In the genomic region with DNA sequence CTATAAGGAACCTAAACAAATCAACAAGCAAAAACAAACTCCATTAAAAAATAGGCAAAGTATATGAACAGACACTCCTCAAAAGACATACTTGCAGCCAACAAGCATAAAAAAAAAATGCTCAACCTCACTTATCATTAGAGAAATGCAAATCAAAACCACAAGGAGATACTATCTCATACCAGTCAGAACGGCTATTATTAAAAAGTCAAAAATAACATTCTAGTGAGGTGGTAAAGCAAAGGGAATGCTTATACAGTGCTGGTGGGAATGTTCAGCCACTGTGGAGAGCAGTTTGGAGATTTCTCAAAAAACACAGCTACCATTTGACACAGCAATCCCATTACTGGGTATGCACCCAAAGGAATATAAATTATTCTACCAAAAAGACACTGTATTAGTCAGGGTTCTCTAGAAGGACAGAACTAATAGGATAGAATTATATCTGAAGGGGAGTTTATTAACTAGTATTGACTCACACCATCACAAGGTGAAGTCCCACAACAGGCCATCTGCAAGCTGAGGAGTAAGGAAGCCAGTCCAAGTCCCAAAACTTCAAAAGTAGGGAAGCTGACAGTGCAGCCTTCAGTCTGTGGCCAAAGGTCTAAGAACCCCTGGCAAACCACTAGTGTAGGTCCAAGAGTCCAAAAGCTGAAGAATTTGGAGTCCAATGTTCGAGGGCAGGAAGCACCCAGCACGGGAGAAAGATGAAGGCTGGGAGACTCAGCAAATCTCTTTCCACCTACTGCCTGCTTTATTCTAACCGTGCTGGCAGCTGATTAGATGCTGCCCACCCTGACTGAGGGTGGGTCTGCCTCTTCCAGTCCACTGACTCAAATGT, we compare ENCODE assay signal across 12 cellular contexts.
DNase-seq lines count a peak whose midpoint lies in the region; ATAC-seq, FAIRE-seq and TF ChIP-seq lines count a peak whose summit lies in the region.
"Had no signal": no experiment of that assay in that cellular context is flagged by ENCODE, and none has a peak within 500 bp of the region (broad histone marks: within the 10 kb centered on the region; RNA-seq: fewer than 3 reads in every experiment).

No MANE protein-coding gene starts in this region.

- POLR2A ChIA-PET in IMR-90 (lab: Charles Lee; ENCODE audit: unreplicated experiment): no interaction called here

- no peak overlapping the region for H2AK5ac ChIP-seq in IMR-90 (ENCODE audit: low read depth, low read length)

- H3K23ac ChIP-seq in IMR-90 (ENCODE audit: low read depth, low read length): no peak overlapping the region; the same call in 1 of the 2 replicates

- dilution Hi-C loops in IMR-90 (cut with HindIII; ENCODE audit: low sequenced_read_pairs, unreplicated experiment): no loop called here

- no peak overlapping the region for H4K8ac ChIP-seq in IMR-90 (ENCODE audit: low read depth in 2 of 2, low read length in 2 of 2)

- ATAC-seq in GM21423 (IDR thresholded peaks at IDR 0.05; ENCODE audit: unreplicated experiment) (peak; percentile 64), IMR-90 (ENCODE audit: low read depth) (peak; percentile 90), foreskin keratinocyte (peak; percentile 32)

- no peaks in the 10 kb centered on the region for H3K9me1 ChIP-seq in IMR-90 (ENCODE audit: insufficient read depth, low read length)

- peaks cover 4% of the 10 kb centered on the region for H3K27me3 Mint-ChIP-seq in activated naive CD4-positive, alpha-beta T cell treated with anti-CD3 and anti-CD28 coated beads, Interleukin-2, amount 10 ng/mL, durations not matched to agents 7 days and 5 days

- H3K18ac ChIP-seq in IMR-90 (ENCODE audit: low read depth, low read length): no peak overlapping the region

- no peaks in the 10 kb centered on the region for H3K27me3 ChIP-seq in IMR-90 (ENCODE audit: control insufficient read depth, insufficient read depth, low read length)
- no peaks in the 10 kb centered on the region for H3K27me3 ChIP-seq in foreskin keratinocyte
- no peaks in the 10 kb centered on the region for H3K27me3 ChIP-seq in testis
- H3K27me3 ChIP-seq: MG63 had no signal

- TF ChIP-seq CTCF in IMR-90 (conservative IDR thresholded peaks at IDR 0.05; ENCODE audit: low read depth, low read length) (no peak), foreskin keratinocyte (conservative IDR thresholded peaks at IDR 0.05) (no peak), testis (IDR thresholded peaks at IDR 0.05) (no peak)

- no peak overlapping the region for H3K27ac ChIP-seq in IMR-90 (ENCODE audit: insufficient read depth, low read length)
- no peak overlapping the region for H3K27ac ChIP-seq in foreskin keratinocyte
- no peak overlapping the region for H3K27ac ChIP-seq in testis
- H3K27ac ChIP-seq: VCaP had no signal

- H3K9ac ChIP-seq in IMR-90 (ENCODE audit: low read depth, low read length): no peak overlapping the region

- H3K4me1 Mint-ChIP-seq in activated naive CD4-positive, alpha-beta T cell treated with anti-CD3 and anti-CD28 coated beads, Interleukin-2, amount 10 ng/mL, durations not matched to agents 7 days and 5 days: peaks cover 3% of the 10 kb centered on the region

- in situ Hi-C loops in IMR-90 (cut with MboI; ENCODE audit: low sequenced_read_pairs): no loop called here

- FAIRE-seq in RCC 7860 (lab: Jason Lieb, UNC): no peak

- no peaks in the 10 kb centered on the region for H3K79me1 ChIP-seq in IMR-90 (ENCODE audit: low read depth in 1 of 2, low read length in 2 of 2)

- no peak overlapping the region for H3K27ac Mint-ChIP-seq in activated naive CD4-positive, alpha-beta T cell treated with anti-CD3 and anti-CD28 coated beads, Interleukin-2, amount 10 ng/mL, durations not matched to agents 7 days and 5 days

- H3K4me3 ChIP-seq in IMR-90 (ENCODE audit: insufficient read depth, low read depth, low read length): no peak overlapping the region
- H3K4me3 ChIP-seq in testis: no peak overlapping the region
- H3K4me3 ChIP-seq: MG63 had no signal

- H2BK20ac ChIP-seq in IMR-90 (ENCODE audit: low read depth, low read length): no peak overlapping the region; the same call in 1 of the 2 replicates

- H4K20me1 ChIP-seq in IMR-90 (ENCODE audit: insufficient read depth, low read length): no peaks in the 10 kb centered on the region

- no peaks in the 10 kb centered on the region for H3K9me3 Mint-ChIP-seq in activated naive CD4-positive, alpha-beta T cell treated with anti-CD3 and anti-CD28 coated beads, Interleukin-2, amount 10 ng/mL, durations not matched to agents 7 days and 5 days

- H3K4me1 ChIP-seq in IMR-90 (ENCODE audit: control insufficient read depth, insufficient read depth, low read length) (peaks cover 4% of the 10 kb centered on the region), foreskin keratinocyte (no peaks in the 10 kb centered on the region), testis (no peaks in the 10 kb centered on the region)

- no peak for TF ChIP-seq RAD21 in IMR-90 (IDR thresholded peaks at IDR 0.05; ENCODE audit: low read length)

- no peaks in the 10 kb centered on the region for H3K9me3 ChIP-seq in IMR-90 (ENCODE audit: control insufficient read depth, insufficient read depth, low read length)
- no peaks in the 10 kb centered on the region for H3K9me3 ChIP-seq in testis
- H3K9me3 ChIP-seq: MG63 had no signal

- no peak overlapping the region for H3K14ac ChIP-seq in IMR-90 (replicated peaks; ENCODE audit: low read depth, low read length)

- no peak overlapping the region for H2BK5ac ChIP-seq in IMR-90 (ENCODE audit: low read depth, low read length, poor library complexity, severe bottlenecking)

- H4K91ac ChIP-seq in IMR-90 (ENCODE audit: insufficient read depth, low read depth, low read length): no peak overlapping the region

- no peak overlapping the region for H2BK15ac ChIP-seq in IMR-90 (ENCODE audit: low read depth, low read length)

- no CpG with 5 or more reads among the region's 4 CpGs for WGBS in IMR-90 (ENCODE audit: extremely low coverage in 2 of 2, insufficient read length in 1 of 2), 2 experiments
- WGBS in testis, 2 donors: 78 to 81% methylated on average over 4 of the region's 4 CpGs

- intact Hi-C loops in IMR-90 (cut with micrococcal nuclease): no loop called here
- intact Hi-C loops in testis (cut with DNase I; ENCODE audit: low total_unique reads): no loop called here

- H3K36me3 Mint-ChIP-seq in activated naive CD4-positive, alpha-beta T cell treated with anti-CD3 and anti-CD28 coated beads, Interleukin-2, amount 10 ng/mL, durations not matched to agents 7 days and 5 days: no peaks in the 10 kb centered on the region

- CTCF ChIA-PET in IMR-90 (lab: Yijun Ruan, JAX): no interaction called here
- CTCF ChIA-PET in activated naive CD4-positive, alpha-beta T cell treated with anti-CD3 and anti-CD28 coated beads, Interleukin-2, amount 10 ng/mL, durations not matched to agents 7 days and 5 days (lab: Charles Lee): no interaction called here

- no peak overlapping the region for H3K4me2 ChIP-seq in IMR-90 (ENCODE audit: low read depth, low read length)

- BruUV-seq in IMR-90 (replicated peaks; lab: Mats Ljungman, UMichigan): no TSS peak

- TF ChIP-seq POLR2A in IMR-90 (IDR thresholded peaks at IDR 0.05; ENCODE audit: low read depth, low read length) (no peak), testis (IDR thresholded peaks at IDR 0.05) (no peak)

- H2AK9ac ChIP-seq in IMR-90 (replicated peaks; ENCODE audit: low read depth, low read length, poor library complexity): no peak overlapping the region

- no peak overlapping the region for H2AFZ ChIP-seq in IMR-90 (replicated peaks; ENCODE audit: low read length, poor library complexity)

- H2BK120ac ChIP-seq in IMR-90 (ENCODE audit: low read depth, low read length): no peak overlapping the region

- no peak overlapping the region for H3K56ac ChIP-seq in IMR-90 (ENCODE audit: extremely low read depth, insufficient read depth, low read length)

- peak; percentile 91 for DNase-seq in EH (ENCODE audit: low read depth)
- peak; percentile 63 for DNase-seq in IMR-90
- peak in 1 of 2 donors; percentile 63 for DNase-seq in foreskin keratinocyte
- DNase-seq in OCI-M1 (lab: John Stamatoyannopoulos, UW): no peak
- DNase-seq in activated naive CD4-positive, alpha-beta T cell treated with anti-CD3 and anti-CD28 coated beads, Interleukin-2, amount 10 ng/mL, durations not matched to agents 7 days and 5 days: no peak
- DNase-seq in RCC 7860 (ENCODE audit: low spot score): no peak
- DNase-seq in testis: no peak
- DNase-seq: DMS79 treated with DMSO at 0.1 percent for 48 hours, MG63, NCI-H2081 treated with DMSO at 0.1 percent for 48 hours had no signal

- H3K4me3 Mint-ChIP-seq in activated naive CD4-positive, alpha-beta T cell treated with anti-CD3 and anti-CD28 coated beads, Interleukin-2, amount 10 ng/mL, durations not matched to agents 7 days and 5 days: no peak overlapping the region

- no peak overlapping the region for H4K5ac ChIP-seq in IMR-90 (ENCODE audit: low read depth, low read length)

- no peak overlapping the region for H3K4ac ChIP-seq in IMR-90 (ENCODE audit: low read depth, low read length)

- H3K36me3 ChIP-seq in IMR-90 (ENCODE audit: control insufficient read depth, insufficient read depth, low read length): no peaks in the 10 kb centered on the region
- no peaks in the 10 kb centered on the region for H3K36me3 ChIP-seq in testis (ENCODE audit: low read depth, missing control alignments)
- H3K36me3 ChIP-seq: MG63 had no signal

TF ChIP-seq in IMR-90, 13 proteins besides CTCF, POLR2A, EP300 and RAD21 (continues in another document):
- no peak for TF ChIP-seq RCOR1 (IDR thresholded peaks at IDR 0.05; ENCODE audit: insufficient replicate concordance, low read length)
- no peak for TF ChIP-seq MAZ (IDR thresholded peaks at IDR 0.05; ENCODE audit: borderline replicate concordance, low read depth, low read length)
- TF ChIP-seq MAFK (IDR thresholded peaks at IDR 0.05; ENCODE audit: low read depth, low read length): no peak
- no peak for TF ChIP-seq CEBPB (IDR thresholded peaks at IDR 0.05; ENCODE audit: low read depth, low read length)
- TF ChIP-seq FOS (IDR thresholded peaks at IDR 0.05; ENCODE audit: low read depth, low read length): no peak
- TF ChIP-seq BHLHE40 (IDR thresholded peaks at IDR 0.05; ENCODE audit: low read depth, low read length): no peak
- TF ChIP-seq MXI1 (IDR thresholded peaks at IDR 0.05; ENCODE audit: borderline replicate concordance, low read depth, low read length): no peak
- TF ChIP-seq, protein P1, sequence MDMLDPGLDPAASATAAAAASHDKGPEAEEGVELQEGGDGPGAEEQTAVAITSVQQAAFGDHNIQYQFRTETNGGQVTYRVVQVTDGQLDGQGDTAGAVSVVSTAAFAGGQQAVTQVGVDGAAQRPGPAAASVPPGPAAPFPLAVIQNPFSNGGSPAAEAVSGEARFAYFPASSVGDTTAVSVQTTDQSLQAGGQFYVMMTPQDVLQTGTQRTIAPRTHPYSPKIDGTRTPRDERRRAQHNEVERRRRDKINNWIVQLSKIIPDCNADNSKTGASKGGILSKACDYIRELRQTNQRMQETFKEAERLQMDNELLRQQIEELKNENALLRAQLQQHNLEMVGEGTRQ (IDR thresholded peaks at IDR 0.05; ENCODE audit: low read depth, low read length): no peak

Comparison
In these comparisons a context has a peak if more than half of its experiments do, and no peak if none do; other contexts are left out.
1. DNase-seq: peak in EH (single experiment) and IMR-90 (single experiment); none in OCI-M1 (single experiment), activated naive CD4-positive, alpha-beta T cell treated with anti-CD3 and anti-CD28 coated beads, Interleukin-2, amount 10 ng/mL, durations not matched to agents 7 days and 5 days (single experiment), RCC 7860 (single experiment) and testis (single experiment).
2. ATAC-seq: peak in every context shown above with its lines; median percentile 90 in IMR-90; 64 in GM21423; 32 in foreskin keratinocyte.